In genomic region chr17:69783865-69784264, GRCh38 we compare ENCODE assay signal across 27 cellular contexts.
"Had no signal": no experiment of that assay in that cellular context is flagged by ENCODE, and none has a peak within 500 bp of the region (broad histone marks: within the 10 kb centered on the region; RNA-seq: fewer than 3 reads in every experiment).

No MANE protein-coding gene starts in this region.

- DNase-seq: colonic mucosa; cortex of kidney; dermis blood vessel endothelial cell; dorsolateral prefrontal cortex; effector CD4-positive, alpha-beta T cell; effector CD8-positive, alpha-beta T cell; effector memory CD4-positive, alpha-beta T cell; effector memory CD8-positive, alpha-beta T cell; erythroblast; esophagus squamous epithelium; foreskin fibroblast; foreskin keratinocyte; foreskin melanocyte; gastrocnemius medialis; glutamatergic neuron; head of caudate nucleus; heart left ventricle; heart right ventricle had no signal

- H3K4me1 ChIP-seq: colonic mucosa, esophagus muscularis mucosa, esophagus squamous epithelium, foreskin keratinocyte, gastrocnemius medialis, gastroesophageal sphincter, heart left ventricle, heart right ventricle had no signal

- ATAC-seq: effector memory CD8-positive, alpha-beta T cell; esophagus mucosa; foreskin keratinocyte; gastrocnemius medialis; gastroesophageal sphincter; heart left ventricle; heart right ventricle had no signal

- H3K4me3 ChIP-seq: colonic mucosa, coronary artery, dorsolateral prefrontal cortex, esophagus muscularis mucosa, esophagus squamous epithelium, gastrocnemius medialis, gastroesophageal sphincter, heart left ventricle, heart right ventricle had no signal

- H3K27me3 ChIP-seq: colonic mucosa, dorsolateral prefrontal cortex, esophagus muscularis mucosa, esophagus squamous epithelium, foreskin keratinocyte, gastrocnemius medialis, gastroesophageal sphincter, heart left ventricle, heart right ventricle had no signal

- H3K36me3 ChIP-seq: colonic mucosa, esophagus muscularis mucosa, esophagus squamous epithelium, gastrocnemius medialis, gastroesophageal sphincter, heart left ventricle, heart right ventricle had no signal

- H3K27ac ChIP-seq: colonic mucosa, coronary artery, dorsolateral prefrontal cortex, epithelial cell of prostate, esophagus muscularis mucosa, esophagus squamous epithelium, foreskin keratinocyte, gastrocnemius medialis, gastroesophageal sphincter, heart left ventricle, heart right ventricle had no signal

- H3K9me3 ChIP-seq: colonic mucosa, esophagus muscularis mucosa, esophagus squamous epithelium, gastrocnemius medialis, gastroesophageal sphincter had no signal

- FAIRE-seq: colon, endometrium, endothelial cell of umbilical vein, frontal cortex had no signal
